Comparison of ENCODE assay signal across 8 cellular contexts in genomic region chr13:30465541-30466357, GRCh38. TPM values are rescaled to one million over a fixed set of nuclear protein-coding genes. Genes with fewer than 3 reads are reported as not detected.
DNase-seq lines count a peak whose midpoint lies in the region; ATAC-seq lines count a peak whose summit lies in the region.

Gene HMGB1, minus strand, starts transcription at chr13:30465936. Its CDS starts 2,256 bp downstream, at chr13:30463680.

- DNase-seq in NCI-H1092 treated with DMSO at 0.1 percent for 48 hours (lab: John Stamatoyannopoulos, UW): peak; percentile 97
- peak; percentile 96 for DNase-seq in SKM-1 (lab: John Stamatoyannopoulos, UW; ENCODE audit: unreplicated experiment)
- peak; percentile 95 to 98 for DNase-seq in activated naive CD4-positive, alpha-beta T cell treated with anti-CD3 and anti-CD28 coated beads, Interleukin-2, amount 50 U/mL, for 72 hours (ENCODE audit: low spot score in 2 of 2)
- peak; percentile 92 for DNase-seq in glomerular endothelial cell (ENCODE audit: extremely low read depth, low read depth, low spot score)
- DNase-seq in occipital lobe (lab: John Stamatoyannopoulos, UW): peak; percentile 99

- peak within 1 kb of the TSS; percentile 94 to 100 for H3K27ac Mint-ChIP-seq in activated naive CD4-positive, alpha-beta T cell treated with anti-CD3 and anti-CD28 coated beads, Interleukin-2, amount 50 U/mL, for 72 hours

- peaks cover 25 to 28% of the 10 kb centered on the region in 2 donors for H3K36me3 Mint-ChIP-seq in activated naive CD4-positive, alpha-beta T cell treated with anti-CD3 and anti-CD28 coated beads, Interleukin-2, amount 50 U/mL, for 72 hours

- ATAC-seq in HG02610 (IDR thresholded peaks at IDR 0.05; ENCODE audit: unreplicated experiment): peak; percentile 90
- ATAC-seq in activated naive CD4-positive, alpha-beta T cell treated with anti-CD3 and anti-CD28 coated beads, Interleukin-2, amount 50 U/mL, for 72 hours: peak; percentile 93 to 96

- peak within 1 kb of the TSS; percentile 74 for H3K27ac ChIP-seq in temporal lobe (ENCODE audit: low read depth, low read length)

- H3K4me3 ChIP-seq in GM08714 (ENCODE audit: low read length): peak within 1 kb of the TSS; percentile 93

- no peaks in the 10 kb centered on the region for H3K9me3 Mint-ChIP-seq in activated naive CD4-positive, alpha-beta T cell treated with anti-CD3 and anti-CD28 coated beads, Interleukin-2, amount 50 U/mL, for 72 hours

RNA-seq across cellular contexts. Expression of gene HMGB1, which starts in this region (rescaled TPM):
- 100 to 1,000 TPM; 418 to 551 TPM for total RNA-seq in activated naive CD4-positive, alpha-beta T cell treated with anti-CD3 and anti-CD28 coated beads, Interleukin-2, amount 50 U/mL, for 72 hours
- total RNA-seq in glomerular endothelial cell: 298 and 383 TPM in 2 replicates
- total RNA-seq in occipital lobe: 295 TPM
- total RNA-seq in temporal lobe: 169 TPM

Comparison
In these comparisons a context has a peak if more than half of its experiments do, and no peak if none do; other contexts are left out.
1. Peak in every context shown above with its lines: DNase-seq, ATAC-seq, H3K4me3 ChIP-seq and H3K27ac ChIP-seq.